In genomic region chr13:29887651-29888050, GRCh38 we compare ENCODE assay signal across 2 cellular contexts.
TF ChIP-seq lines count a peak whose summit lies in the region.

No MANE protein-coding gene starts in this region.

TF ChIP-seq in GM23338, 12 proteins besides CTCF, POLR2A, EP300 and RAD21 (continued from another document):
- TF ChIP-seq ZNF462 (CRISPR knock-in tag; IDR thresholded peaks at IDR 0.05) (no peak), ZNF114 (CRISPR knock-in tag; IDR thresholded peaks at IDR 0.05) (no peak), ETS1 (IDR thresholded peaks at IDR 0.05) (no peak), ZNF331 (CRISPR knock-in tag; IDR thresholded peaks at IDR 0.05; ENCODE audit: low read depth) (no peak), EZH2 (IDR thresholded peaks at IDR 0.05; ENCODE audit: low read depth, unreplicated experiment) (no peak), STAT1 (IDR thresholded peaks at IDR 0.05; ENCODE audit: unreplicated experiment) (no peak), CREB1 (CRISPR knock-in tag; IDR thresholded peaks at IDR 0.05; ENCODE audit: low read depth) (no peak), POLR2AphosphoS5 (IDR thresholded peaks at IDR 0.05; ENCODE audit: low read depth) (no peak), JUNB (IDR thresholded peaks at IDR 0.05; ENCODE audit: unreplicated experiment) (no peak), REST (IDR thresholded peaks at IDR 0.05; ENCODE audit: unreplicated experiment) (no peak)

TF ChIP-seq in WTC11, 78 proteins besides CTCF, POLR2A, EP300 and RAD21 (continued from another document):
- TF ChIP-seq USF1 (CRISPR knock-in tag; IDR thresholded peaks at IDR 0.05) (no peak), ZNF423 (CRISPR knock-in tag; IDR thresholded peaks at IDR 0.05) (no peak), NR1H2 (CRISPR knock-in tag; IDR thresholded peaks at IDR 0.05) (no peak), ARID4B (CRISPR knock-in tag; IDR thresholded peaks at IDR 0.05; ENCODE audit: borderline replicate concordance) (no peak), AR (CRISPR knock-in tag; IDR thresholded peaks at IDR 0.05) (no peak), KAT7 (CRISPR knock-in tag; IDR thresholded peaks at IDR 0.05; ENCODE audit: borderline replicate concordance) (no peak), PREB (CRISPR knock-in tag; IDR thresholded peaks at IDR 0.05; ENCODE audit: borderline replicate concordance) (no peak), GABPB1 (CRISPR knock-in tag; IDR thresholded peaks at IDR 0.05) (no peak)
